ENCODE assay signal across 8 cellular contexts in the genomic region with DNA sequence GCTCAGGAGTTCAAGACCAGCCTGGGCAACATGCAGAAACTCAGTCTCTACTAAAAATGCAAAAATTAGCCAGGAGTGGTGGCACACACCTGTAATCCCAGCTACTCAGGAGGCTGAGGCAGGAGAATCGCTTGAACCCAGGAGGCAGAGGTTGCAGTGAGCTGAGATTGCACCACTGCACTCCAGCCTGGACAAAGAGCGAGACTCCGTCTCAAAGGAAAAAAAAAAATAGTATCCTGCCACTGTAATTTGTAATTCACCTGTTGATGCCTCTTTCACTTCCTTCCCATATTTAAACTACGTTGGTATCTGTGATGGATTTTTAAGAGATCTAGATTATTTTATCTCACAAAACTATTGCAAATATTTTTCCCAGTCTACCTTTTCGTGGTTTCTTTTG. TPM values are rescaled to one million over a fixed set of nuclear protein-coding genes. Genes with fewer than 3 reads are reported as not detected.
DNase-seq lines count a peak whose midpoint lies in the region; ATAC-seq and TF ChIP-seq lines count a peak whose summit lies in the region.
"Not testable (repeated sequence)": the region's sequence is repeated elsewhere in the genome, so short reads cannot be mapped to it uniquely, and the experiment has no call there.
"Had no signal": no experiment of that assay in that cellular context is flagged by ENCODE, and none has a peak within 500 bp of the region (broad histone marks: within the 10 kb centered on the region; RNA-seq: fewer than 3 reads in every experiment).

No MANE protein-coding gene starts in this region.

- POLR2A ChIA-PET in CD4-positive, alpha-beta T cell (lab: Charles Lee) = interaction anchor here (1.0 kb wide), 1 partner anchor 19 kb away, joined by 3 read pairs; a partner anchor contains a TSS
- POLR2A ChIA-PET in naive thymus-derived CD8-positive, alpha-beta T cell (lab: Charles Lee) = not testable (repeated sequence)

- CTCF ChIA-PET in CD4-positive, alpha-beta T cell (lab: Charles Lee) = not testable (repeated sequence)

- not testable (repeated sequence) for H3K27ac ChIP-seq in CD4-positive, alpha-beta T cell (ENCODE audit: low read depth, low read length)
- H3K27ac ChIP-seq in OCI-LY3 (ENCODE audit: low read length) = peak overlapping the region; percentile 60

- H3K27me3 Mint-ChIP-seq in CD4-positive, alpha-beta T cell; T-helper 1 cell treated with Interleukin-12 subunit alpha and Interleukin-12 subunit beta and Interleukin-4 antibody, amounts not matched to agents 30 μg/mL and 1 μg/mL, for 36 hours (ENCODE audit: low read depth); activated naive CD4-positive, alpha-beta T cell treated with anti-CD3 and anti-CD28 coated beads, Interleukin-2, amount 50 U/mL, for 24 hours; central memory CD8-positive, alpha-beta T cell; naive thymus-derived CD8-positive, alpha-beta T cell; stimulated activated naive CD8-positive, alpha-beta T cell treated with anti-CD3 and anti-CD28 coated beads, Interleukin-15, Interleukin-2, amounts not matched to agents 100 ng/mL and 50 ng/mL, for 24 hours: not testable (repeated sequence)

- intact Hi-C loops in CD4-positive, alpha-beta T cell (cut with DNase I, micrococcal nuclease) = not testable (repeated sequence)

- not testable (repeated sequence) for H3K27me3 ChIP-seq in CD4-positive, alpha-beta T cell (ENCODE audit: control insufficient read depth, insufficient read depth, low read length); OCI-LY3 (ENCODE audit: low read depth, low read length)

- H3K4me1 ChIP-seq in OCI-LY3 (ENCODE audit: low read length) = peaks cover 59% of the 10 kb centered on the region

- H3K4me2 ChIP-seq in OCI-LY3 (ENCODE audit: low read length) = peak overlapping the region; percentile 49

- DNase-seq in CD4-positive, alpha-beta T cell; central memory CD8-positive, alpha-beta T cell (ENCODE audit: low spot score in 2 of 2); naive thymus-derived CD8-positive, alpha-beta T cell: not testable (repeated sequence)

- H3K9me3 Mint-ChIP-seq in CD4-positive, alpha-beta T cell; T-helper 1 cell treated with Interleukin-12 subunit alpha and Interleukin-12 subunit beta and Interleukin-4 antibody, amounts not matched to agents 30 μg/mL and 1 μg/mL, for 36 hours; activated naive CD4-positive, alpha-beta T cell treated with anti-CD3 and anti-CD28 coated beads, Interleukin-2, amount 50 U/mL, for 24 hours; central memory CD8-positive, alpha-beta T cell; naive thymus-derived CD8-positive, alpha-beta T cell; stimulated activated naive CD8-positive, alpha-beta T cell treated with anti-CD3 and anti-CD28 coated beads, Interleukin-15, Interleukin-2, amounts not matched to agents 100 ng/mL and 50 ng/mL, for 24 hours: not testable (repeated sequence)

- not testable (repeated sequence) for H3K36me3 Mint-ChIP-seq in CD4-positive, alpha-beta T cell (ENCODE audit: low read depth); T-helper 1 cell treated with Interleukin-12 subunit alpha and Interleukin-12 subunit beta and Interleukin-4 antibody, amounts not matched to agents 30 μg/mL and 1 μg/mL, for 36 hours (ENCODE audit: low read depth); activated naive CD4-positive, alpha-beta T cell treated with anti-CD3 and anti-CD28 coated beads, Interleukin-2, amount 50 U/mL, for 24 hours; central memory CD8-positive, alpha-beta T cell (ENCODE audit: insufficient read depth); naive thymus-derived CD8-positive, alpha-beta T cell
- H3K36me3 Mint-ChIP-seq in stimulated activated naive CD8-positive, alpha-beta T cell treated with anti-CD3 and anti-CD28 coated beads, Interleukin-15, Interleukin-2, amounts not matched to agents 100 ng/mL and 50 ng/mL, for 24 hours (ENCODE audit: low read depth) = peaks cover 15% of the 10 kb centered on the region

- peak overlapping the region; percentile 10; the same call in 1 of the 2 replicates for H3K4me3 ChIP-seq in OCI-LY3 (ENCODE audit: low read length)

- not testable (repeated sequence) for H3K4me3 Mint-ChIP-seq in CD4-positive, alpha-beta T cell; T-helper 1 cell treated with Interleukin-12 subunit alpha and Interleukin-12 subunit beta and Interleukin-4 antibody, amounts not matched to agents 30 μg/mL and 1 μg/mL, for 36 hours; activated naive CD4-positive, alpha-beta T cell treated with anti-CD3 and anti-CD28 coated beads, Interleukin-2, amount 50 U/mL, for 24 hours; central memory CD8-positive, alpha-beta T cell; naive thymus-derived CD8-positive, alpha-beta T cell; stimulated activated naive CD8-positive, alpha-beta T cell treated with anti-CD3 and anti-CD28 coated beads, Interleukin-15, Interleukin-2, amounts not matched to agents 100 ng/mL and 50 ng/mL, for 24 hours

- peaks cover 76% of the 10 kb centered on the region for H3K4me1 Mint-ChIP-seq in CD4-positive, alpha-beta T cell (ENCODE audit: low read depth)
- peaks cover 39% of the 10 kb centered on the region for H3K4me1 Mint-ChIP-seq in T-helper 1 cell treated with Interleukin-12 subunit alpha and Interleukin-12 subunit beta and Interleukin-4 antibody, amounts not matched to agents 30 μg/mL and 1 μg/mL, for 36 hours (ENCODE audit: low read depth)
- H3K4me1 Mint-ChIP-seq in activated naive CD4-positive, alpha-beta T cell treated with anti-CD3 and anti-CD28 coated beads, Interleukin-2, amount 50 U/mL, for 24 hours = peaks cover 87% of the 10 kb centered on the region
- peaks cover 63% of the 10 kb centered on the region for H3K4me1 Mint-ChIP-seq in central memory CD8-positive, alpha-beta T cell
- peaks cover 33 to 86% (median 80%) of the 10 kb centered on the region in 4 donors for H3K4me1 Mint-ChIP-seq in naive thymus-derived CD8-positive, alpha-beta T cell
- peaks cover 83% of the 10 kb centered on the region for H3K4me1 Mint-ChIP-seq in stimulated activated naive CD8-positive, alpha-beta T cell treated with anti-CD3 and anti-CD28 coated beads, Interleukin-15, Interleukin-2, amounts not matched to agents 100 ng/mL and 50 ng/mL, for 24 hours (ENCODE audit: low read depth)

- peaks cover 92% of the 10 kb centered on the region for H3K79me2 ChIP-seq in OCI-LY3 (ENCODE audit: low read length)

- TF ChIP-seq CTCF in CD4-positive, alpha-beta T cell (IDR thresholded peaks at IDR 0.05); OCI-LY3 (IDR thresholded peaks at IDR 0.05; ENCODE audit: low read depth, low read length): not testable (repeated sequence)

- not testable (repeated sequence) for H3K9ac ChIP-seq in OCI-LY3 (ENCODE audit: low read length)

- H2AFZ ChIP-seq in OCI-LY3 (ENCODE audit: low read depth, low read length) = not testable (repeated sequence)

- not testable (repeated sequence) for H3K9me3 ChIP-seq in CD4-positive, alpha-beta T cell (ENCODE audit: control insufficient read depth, low read length); OCI-LY3 (ENCODE audit: insufficient read depth, low read length)

- not testable (repeated sequence) for H3K36me3 ChIP-seq in OCI-LY3 (replicated peaks; ENCODE audit: low read depth, low read length)

- ATAC-seq in CD4-positive, alpha-beta T cell (ENCODE audit: poor library complexity); central memory CD8-positive, alpha-beta T cell (replicated peaks; ENCODE audit: extremely low read depth, poor library complexity, severe bottlenecking); naive thymus-derived CD8-positive, alpha-beta T cell: not testable (repeated sequence)

- peak overlapping the region; percentile 89 for H3K27ac Mint-ChIP-seq in CD4-positive, alpha-beta T cell
- H3K27ac Mint-ChIP-seq in T-helper 1 cell treated with Interleukin-12 subunit alpha and Interleukin-12 subunit beta and Interleukin-4 antibody, amounts not matched to agents 30 μg/mL and 1 μg/mL, for 36 hours = peak overlapping the region; percentile 11
- H3K27ac Mint-ChIP-seq in activated naive CD4-positive, alpha-beta T cell treated with anti-CD3 and anti-CD28 coated beads, Interleukin-2, amount 50 U/mL, for 24 hours = peak overlapping the region; percentile 79
- H3K27ac Mint-ChIP-seq in central memory CD8-positive, alpha-beta T cell (ENCODE audit: low read depth) = peak overlapping the region; percentile 42
- peak overlapping the region in 9 of 10 donors; percentile 6 to 84 (median 66) for H3K27ac Mint-ChIP-seq in naive thymus-derived CD8-positive, alpha-beta T cell
- H3K27ac Mint-ChIP-seq in stimulated activated naive CD8-positive, alpha-beta T cell treated with anti-CD3 and anti-CD28 coated beads, Interleukin-15, Interleukin-2, amounts not matched to agents 100 ng/mL and 50 ng/mL, for 24 hours = peak overlapping the region; percentile 41

- peaks cover 12% of the 10 kb centered on the region for H4K20me1 ChIP-seq in OCI-LY3 (ENCODE audit: insufficient read depth, low read length)

RNA-seq across cellular contexts. Expression of a gene that starts 18.5 kb away (rescaled TPM):
- total RNA-seq in CD4-positive, alpha-beta T cell = 10 to 100 TPM; 41.0 to 42.0 TPM
- total RNA-seq in naive thymus-derived CD8-positive, alpha-beta T cell = 10 to 100 TPM; 30.1 to 31.8 TPM
- polyA plus RNA-seq in naive thymus-derived CD8-positive, alpha-beta T cell = 1 to 10 TPM; 2.2 to 6.7 (median 4.8) TPM
- total RNA-seq: G401 had no signal

Comparison
In these comparisons a context has a peak if more than half of its experiments do, and no peak if none do; other contexts are left out.
1. H3K27ac Mint-ChIP-seq: peak in every context shown above with its lines; median percentile 89 in CD4-positive, alpha-beta T cell; 79 in activated naive CD4-positive, alpha-beta T cell treated with anti-CD3 and anti-CD28 coated beads, Interleukin-2, amount 50 U/mL, for 24 hours; 66 in naive thymus-derived CD8-positive, alpha-beta T cell; 42 in central memory CD8-positive, alpha-beta T cell; 41 in stimulated activated naive CD8-positive, alpha-beta T cell treated with anti-CD3 and anti-CD28 coated beads, Interleukin-15, Interleukin-2, amounts not matched to agents 100 ng/mL and 50 ng/mL, for 24 hours; 11 in T-helper 1 cell treated with Interleukin-12 subunit alpha and Interleukin-12 subunit beta and Interleukin-4 antibody, amounts not matched to agents 30 μg/mL and 1 μg/mL, for 36 hours.